Comparison of ENCODE assay signal across 2 cellular contexts in the genomic region with DNA sequence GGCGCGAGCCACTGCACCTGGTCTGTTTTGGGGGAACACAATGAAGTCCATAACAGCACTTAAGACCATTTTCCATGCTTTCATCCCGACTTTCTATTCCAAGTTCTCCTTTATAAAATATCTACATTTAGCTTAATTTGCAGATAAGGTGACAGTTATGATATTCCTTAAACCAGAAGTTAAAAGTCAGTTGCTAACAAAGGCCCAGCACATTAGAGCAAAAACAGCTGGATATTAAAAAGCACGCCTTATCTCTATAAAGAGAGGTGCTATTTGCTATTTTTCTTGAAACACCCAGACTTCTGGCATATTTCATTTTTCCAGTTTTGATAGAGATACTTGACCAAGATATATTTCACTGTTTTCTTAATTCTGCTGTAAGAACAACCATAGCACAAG.
TF ChIP-seq lines count a peak whose summit lies in the region.

No MANE protein-coding gene starts in this region.

TF ChIP-seq in HepG2, 621 proteins besides CTCF, POLR2A, EP300 and RAD21 (continues in another document):
- TF ChIP-seq PTBP1 (IDR thresholded peaks at IDR 0.05; ENCODE audit: low read depth, low read length, poor library complexity, severe bottlenecking) = no peak
- no peak for TF ChIP-seq ZNF703 (CRISPR knock-in tag; IDR thresholded peaks at IDR 0.05; ENCODE audit: borderline replicate concordance)
- TF ChIP-seq ESRRA (CRISPR knock-in tag; IDR thresholded peaks at IDR 0.05; ENCODE audit: low read depth) = no peak
- no peak for TF ChIP-seq FOXP1 (IDR thresholded peaks at IDR 0.05)
- TF ChIP-seq FOXP1 (CRISPR knock-in tag; IDR thresholded peaks at IDR 0.05) = no peak
- TF ChIP-seq BRCA1 (CRISPR knock-in tag; IDR thresholded peaks at IDR 0.05) = no peak
- no peak for TF ChIP-seq ZNF121 (CRISPR knock-in tag; IDR thresholded peaks at IDR 0.05)
- no peak for TF ChIP-seq HINFP (CRISPR knock-in tag; IDR thresholded peaks at IDR 0.05; ENCODE audit: low read depth)
- TF ChIP-seq ZBTB25 (CRISPR knock-in tag; IDR thresholded peaks at IDR 0.05) = no peak
- TF ChIP-seq, protein P1, sequence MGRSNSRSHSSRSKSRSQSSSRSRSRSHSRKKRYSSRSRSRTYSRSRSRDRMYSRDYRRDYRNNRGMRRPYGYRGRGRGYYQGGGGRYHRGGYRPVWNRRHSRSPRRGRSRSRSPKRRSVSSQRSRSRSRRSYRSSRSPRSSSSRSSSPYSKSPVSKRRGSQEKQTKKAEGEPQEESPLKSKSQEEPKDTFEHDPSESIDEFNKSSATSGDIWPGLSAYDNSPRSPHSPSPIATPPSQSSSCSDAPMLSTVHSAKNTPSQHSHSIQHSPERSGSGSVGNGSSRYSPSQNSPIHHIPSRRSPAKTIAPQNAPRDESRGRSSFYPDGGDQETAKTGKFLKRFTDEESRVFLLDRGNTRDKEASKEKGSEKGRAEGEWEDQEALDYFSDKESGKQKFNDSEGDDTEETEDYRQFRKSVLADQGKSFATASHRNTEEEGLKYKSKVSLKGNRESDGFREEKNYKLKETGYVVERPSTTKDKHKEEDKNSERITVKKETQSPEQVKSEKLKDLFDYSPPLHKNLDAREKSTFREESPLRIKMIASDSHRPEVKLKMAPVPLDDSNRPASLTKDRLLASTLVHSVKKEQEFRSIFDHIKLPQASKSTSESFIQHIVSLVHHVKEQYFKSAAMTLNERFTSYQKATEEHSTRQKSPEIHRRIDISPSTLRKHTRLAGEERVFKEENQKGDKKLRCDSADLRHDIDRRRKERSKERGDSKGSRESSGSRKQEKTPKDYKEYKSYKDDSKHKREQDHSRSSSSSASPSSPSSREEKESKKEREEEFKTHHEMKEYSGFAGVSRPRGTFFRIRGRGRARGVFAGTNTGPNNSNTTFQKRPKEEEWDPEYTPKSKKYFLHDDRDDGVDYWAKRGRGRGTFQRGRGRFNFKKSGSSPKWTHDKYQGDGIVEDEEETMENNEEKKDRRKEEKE (IDR thresholded peaks at IDR 0.05) = no peak
- no peak for TF ChIP-seq SNAPC4 (CRISPR knock-in tag; IDR thresholded peaks at IDR 0.05)
- TF ChIP-seq MYPOP (CRISPR knock-in tag; IDR thresholded peaks at IDR 0.05) = no peak
- no peak for TF ChIP-seq KLF15 (CRISPR knock-in tag; IDR thresholded peaks at IDR 0.05; ENCODE audit: borderline replicate concordance)

TF ChIP-seq in K562, 482 proteins besides CTCF, POLR2A, EP300 and RAD21:
- TF ChIP-seq DPF2 (IDR thresholded peaks at IDR 0.05) (no peak), ZNF324 (CRISPR knock-in tag; IDR thresholded peaks at IDR 0.05) (0 out of 2 replicates have a peak, but pooled peaks have one; percentile 6), CGGBP1 (CRISPR knock-in tag; IDR thresholded peaks at IDR 0.05) (0 out of 2 replicates have a peak, but pooled peaks have one; percentile 12), SIN3A (IDR thresholded peaks at IDR 0.05; ENCODE audit: borderline replicate concordance in 2 of 2, control insufficient read depth in 1 of 2, low read depth in 2 of 2, low read length in 2 of 2) (no peak), NRF1 (conservative IDR thresholded peaks at IDR 0.05 in 1 of 2, IDR thresholded peaks at IDR 0.05 in 1 of 2) (0 out of 4 replicates have a peak, but pooled peaks of 1 of the 2 experiments have one; percentile 1), POLR2AphosphoS5 (IDR thresholded peaks at IDR 0.05; ENCODE audit: control insufficient read depth, insufficient read depth, low read depth, low read length) (peak; percentile 57; the same call in 1 of the 2 replicates), ZBTB8A (IDR thresholded peaks at IDR 0.05; ENCODE audit: partially characterized antibody) (no peak), ETV1 (tag; conservative IDR thresholded peaks at IDR 0.05; ENCODE audit: low read depth) (no peak), KDM5B (IDR thresholded peaks at IDR 0.05; ENCODE audit: insufficient replicate concordance, low read depth, low read length) (peak; percentile 17), ZNF780A (CRISPR knock-in tag; IDR thresholded peaks at IDR 0.05) (no peak), NFIC (IDR thresholded peaks at IDR 0.05) (no peak), BRD4 (IDR thresholded peaks at IDR 0.05) (0 out of 2 replicates have a peak, but pooled peaks have one; percentile 54), CHAMP1 (IDR thresholded peaks at IDR 0.05) (no peak), CHCHD3 (CRISPR knock-in tag; IDR thresholded peaks at IDR 0.05) (peak; percentile 12; the same call in 1 of the 2 replicates), DIDO1 (tag; IDR thresholded peaks at IDR 0.05; ENCODE audit: low read depth) (no peak), RNF2 (IDR thresholded peaks at IDR 0.05) (no peak), ETS1 (conservative IDR thresholded peaks at IDR 0.05; ENCODE audit: control insufficient read depth, low read depth, low read length) (no peak), ELF1 (tag; IDR thresholded peaks at IDR 0.05) (0 out of 2 replicates have a peak, but pooled peaks have one; percentile 30)
- TF ChIP-seq, protein P2, sequence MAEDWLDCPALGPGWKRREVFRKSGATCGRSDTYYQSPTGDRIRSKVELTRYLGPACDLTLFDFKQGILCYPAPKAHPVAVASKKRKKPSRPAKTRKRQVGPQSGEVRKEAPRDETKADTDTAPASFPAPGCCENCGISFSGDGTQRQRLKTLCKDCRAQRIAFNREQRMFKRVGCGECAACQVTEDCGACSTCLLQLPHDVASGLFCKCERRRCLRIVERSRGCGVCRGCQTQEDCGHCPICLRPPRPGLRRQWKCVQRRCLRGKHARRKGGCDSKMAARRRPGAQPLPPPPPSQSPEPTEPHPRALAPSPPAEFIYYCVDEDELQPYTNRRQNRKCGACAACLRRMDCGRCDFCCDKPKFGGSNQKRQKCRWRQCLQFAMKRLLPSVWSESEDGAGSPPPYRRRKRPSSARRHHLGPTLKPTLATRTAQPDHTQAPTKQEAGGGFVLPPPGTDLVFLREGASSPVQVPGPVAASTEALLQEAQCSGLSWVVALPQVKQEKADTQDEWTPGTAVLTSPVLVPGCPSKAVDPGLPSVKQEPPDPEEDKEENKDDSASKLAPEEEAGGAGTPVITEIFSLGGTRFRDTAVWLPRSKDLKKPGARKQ (CRISPR knock-in tag; IDR thresholded peaks at IDR 0.05) = no peak
- TF ChIP-seq, protein P1 (IDR thresholded peaks at IDR 0.05; ENCODE audit: borderline replicate concordance in 1 of 2, control insufficient read depth in 1 of 2, low read depth in 2 of 2, low read length in 1 of 2) = peak in 1 of 2 experiments; percentile 61; a peak in 1 of 4 replicates
